In genomic region chr16:645852-646678, GRCh38 we compare ENCODE assay signal across 11 cellular contexts. TPM values are rescaled to one million over a fixed set of nuclear protein-coding genes. Genes with fewer than 3 reads are reported as not detected.
A peak's percentile ranks its signal among the peaks of the same experiment; 100 is the strongest.
DNase-seq lines count a peak whose midpoint lies in the region; ATAC-seq and TF ChIP-seq lines count a peak whose summit lies in the region.
"Had no signal": no experiment of that assay in that cellular context is flagged by ENCODE, and none has a peak within 500 bp of the region (broad histone marks: within the 10 kb centered on the region; RNA-seq: fewer than 3 reads in every experiment).

No MANE protein-coding gene starts in this region.

- H3K27me3 ChIP-seq in HCT116 (ENCODE audit: insufficient read depth, low read length): no peaks in the 10 kb centered on the region
- no peaks in the 10 kb centered on the region for H3K27me3 ChIP-seq in RWPE2 (ENCODE audit: insufficient read depth, poor library complexity, severe bottlenecking)
- no peaks in the 10 kb centered on the region for H3K27me3 ChIP-seq in hepatocyte
- no peaks in the 10 kb centered on the region for H3K27me3 ChIP-seq in gastrocnemius medialis
- H3K27me3 ChIP-seq in left lung: no peaks in the 10 kb centered on the region

- H3K4me3 ChIP-seq in HCT116 (replicated peaks in 1 of 2; ENCODE audit: low read depth in 1 of 2, low read length in 2 of 2) (no peak overlapping the region), RWPE2 (ENCODE audit: severe bottlenecking) (no peak overlapping the region), hepatocyte (no peak overlapping the region), gastrocnemius medialis (peak overlapping the region in 2 of 4 donors; percentile 10 to 21), left lung (no peak overlapping the region)

- DNase-seq in HCT116 (ENCODE audit: low read depth, low spot score) (no peak), RWPE2 (ENCODE audit: low spot score) (no peak), hepatocyte (ENCODE audit: low spot score) (peak; percentile 76), gastrocnemius medialis (peak in 1 of 2 donors; percentile 73), left lung (no peak), hippocampal formation (lab: John Stamatoyannopoulos, UW) (no peak)
- DNase-seq: activated CD4-positive, alpha-beta T cell treated with anti-CD3 and anti-CD28 coated beads for 1 hour; activated naive CD8-positive, alpha-beta T cell treated with anti-CD3 and anti-CD28 coated beads, Interleukin-2, amount 10 ng/mL, durations not matched to agents 7 days and 5 days; NCI-H1417 had no signal

- BruUV-seq in HCT116 (replicated peaks; lab: Mats Ljungman, UMichigan): no TSS peak

- no peak overlapping the region for H2AFZ ChIP-seq in HCT116 (ENCODE audit: low read depth, low read length, poor library complexity, severe bottlenecking)
- H2AFZ ChIP-seq in hepatocyte: no peak overlapping the region

- RAD21 ChIA-PET in HCT116 (lab: Charles Lee; ENCODE audit: low non-redundant PET in 1 of 2, low total read pairs in 2 of 2, uncharacterized antibody in 2 of 2, unreplicated experiment in 2 of 2): no interaction called here

- H3K4me1 ChIP-seq in HCT116 (ENCODE audit: control insufficient read depth in 1 of 2, insufficient read depth in 2 of 2, low read length in 2 of 2): peaks cover 19 to 60% of the 10 kb centered on the region in 2 experiments
- peaks cover 18% of the 10 kb centered on the region for H3K4me1 ChIP-seq in RWPE2 (ENCODE audit: insufficient read depth, poor library complexity, severe bottlenecking)
- H3K4me1 ChIP-seq in hepatocyte (ENCODE audit: insufficient read depth): peaks cover 58% of the 10 kb centered on the region
- peaks cover 46 to 69% of the 10 kb centered on the region in 2 donors for H3K4me1 ChIP-seq in gastrocnemius medialis
- H3K4me1 ChIP-seq in left lung: peaks cover 31 to 76% of the 10 kb centered on the region in 2 donors

- TF ChIP-seq CTCF in HCT116 (IDR thresholded peaks at IDR 0.05 in 2 of 3, conservative IDR thresholded peaks at IDR 0.05 in 1 of 3; ENCODE audit: borderline replicate concordance in 1 of 3, insufficient read depth in 1 of 3, low read depth in 2 of 3, low read length in 2 of 3) (no peak), RWPE2 (IDR thresholded peaks at IDR 0.05; ENCODE audit: poor library complexity, severe bottlenecking) (no peak), hepatocyte (IDR thresholded peaks at IDR 0.05; ENCODE audit: poor library complexity) (no peak), gastrocnemius medialis (IDR thresholded peaks at IDR 0.05 in 4 of 5, conservative IDR thresholded peaks at IDR 0.05 in 1 of 5) (no peak), left lung (IDR thresholded peaks at IDR 0.05) (no peak)

- CTCF ChIA-PET in HCT116 (lab: Charles Lee): no interaction called here

- H3K79me2 ChIP-seq in HCT116 (ENCODE audit: insufficient read depth, low read length) (peaks cover 38% of the 10 kb centered on the region), hepatocyte (peaks cover 59% of the 10 kb centered on the region)

- no peak for ATAC-seq in HCT116
- ATAC-seq in RWPE2 (ENCODE audit: low read depth): peak; percentile 2; the same call in 1 of the 3 replicates
- ATAC-seq in gastrocnemius medialis: peak in 1 of 2 donors; percentile 5
- no peak for ATAC-seq in left lung
- ATAC-seq in GM18502 (IDR thresholded peaks at IDR 0.05; ENCODE audit: poor library complexity, unreplicated experiment): no peak
- no peak for ATAC-seq in GM18867 (IDR thresholded peaks at IDR 0.05; ENCODE audit: unreplicated experiment)

- peak overlapping the region; percentile 43 for H3K9ac ChIP-seq in HCT116 (ENCODE audit: low read length)

- H3K4me2 ChIP-seq in HCT116 (ENCODE audit: low read length) (peak overlapping the region; percentile 54), hepatocyte (peak overlapping the region; percentile 97)

- TF ChIP-seq POLR2A in HCT116 (IDR thresholded peaks at IDR 0.05; ENCODE audit: borderline replicate concordance, extremely low read depth, insufficient read depth, insufficient read length) (no peak), gastrocnemius medialis (IDR thresholded peaks at IDR 0.05) (no peak)

- H3K27ac ChIP-seq in HCT116 (ENCODE audit: low read depth, low read length) (peak overlapping the region; percentile 96), RWPE2 (ENCODE audit: poor library complexity, severe bottlenecking) (peak overlapping the region; percentile 5), hepatocyte (peak overlapping the region; percentile 89), gastrocnemius medialis (peak overlapping the region; percentile 87 to 97 (median 96)), left lung (no peak overlapping the region)

- intact Hi-C loops in HCT116 (cut with micrococcal nuclease): no loop called here
- intact Hi-C loops in gastrocnemius medialis (cut with DNase I; ENCODE audit: low total_unique reads): loop anchor here (10.0 kb wide), 1 partner anchor 411 kb away; the partner anchor contains the start of gene FAM234A
- intact Hi-C loops in left lung (cut with DNase I): no loop called here

- in situ Hi-C loops in gastrocnemius medialis (cut with MboI; ENCODE audit: low sequenced_read_pairs in 4 of 4): no loop called here

- no peaks in the 10 kb centered on the region for H3K36me3 ChIP-seq in HCT116 (ENCODE audit: control insufficient read depth in 1 of 2, insufficient read depth in 2 of 2, low read length in 2 of 2)
- H3K36me3 ChIP-seq in RWPE2 (ENCODE audit: low read depth): 0 out of 2 replicates have a peak, but pooled peaks cover 3% of the 10 kb centered on the region
- H3K36me3 ChIP-seq in hepatocyte (replicated peaks; ENCODE audit: insufficient read depth, low read depth): no peaks in the 10 kb centered on the region
- H3K36me3 ChIP-seq in gastrocnemius medialis: no peaks in the 10 kb centered on the region
- peaks cover 0 to 13% of the 10 kb centered on the region in 2 donors for H3K36me3 ChIP-seq in left lung

- H4K20me1 ChIP-seq in HCT116 (ENCODE audit: insufficient read depth): no peaks in the 10 kb centered on the region
- no peaks in the 10 kb centered on the region for H4K20me1 ChIP-seq in hepatocyte (ENCODE audit: insufficient read depth, poor library complexity, severe bottlenecking)

- no peaks in the 10 kb centered on the region for H3K9me2 ChIP-seq in HCT116 (ENCODE audit: insufficient read depth)
- H3K9me2 ChIP-seq in hepatocyte (replicated peaks; ENCODE audit: insufficient read depth): no peaks in the 10 kb centered on the region

- WGBS in hepatocyte (ENCODE audit: low lambda C conversion rate, missing lambda C conversion rate): 77% methylated on average over 25 of the region's 32 CpGs

- H3K9me3 ChIP-seq in HCT116 (ENCODE audit: control insufficient read depth in 1 of 2, insufficient read depth in 1 of 2, low read depth in 1 of 2, low read length in 2 of 2) (no peaks in the 10 kb centered on the region), RWPE2 (ENCODE audit: severe bottlenecking) (no peaks in the 10 kb centered on the region), hepatocyte (ENCODE audit: low read depth) (no peaks in the 10 kb centered on the region), gastrocnemius medialis (no peaks in the 10 kb centered on the region), left lung (no peaks in the 10 kb centered on the region)

- POLR2A ChIA-PET in HCT116 (lab: Charles Lee): no interaction called here

- TF ChIP-seq RAD21 in HCT116 (IDR thresholded peaks at IDR 0.05; ENCODE audit: low read depth): no peak

TF ChIP-seq in HCT116, 20 proteins besides CTCF, POLR2A, EP300 and RAD21 (continues in another document):
- TF ChIP-seq CBX3 (IDR thresholded peaks at IDR 0.05; ENCODE audit: low read depth) (no peak), SP1 (IDR thresholded peaks at IDR 0.05; ENCODE audit: low read depth) (no peak), EGR1 (IDR thresholded peaks at IDR 0.05; ENCODE audit: low read depth) (no peak), EZH2 (IDR thresholded peaks at IDR 0.05) (no peak), ELF1 (IDR thresholded peaks at IDR 0.05; ENCODE audit: borderline replicate concordance, low read depth) (no peak), TCF7L2 (IDR thresholded peaks at IDR 0.05; ENCODE audit: borderline replicate concordance, extremely low read depth, insufficient read depth, insufficient read length) (no peak), POLR2AphosphoS5 (IDR thresholded peaks at IDR 0.05; ENCODE audit: low read depth, low read length) (no peak)
- TF ChIP-seq, protein P1, sequence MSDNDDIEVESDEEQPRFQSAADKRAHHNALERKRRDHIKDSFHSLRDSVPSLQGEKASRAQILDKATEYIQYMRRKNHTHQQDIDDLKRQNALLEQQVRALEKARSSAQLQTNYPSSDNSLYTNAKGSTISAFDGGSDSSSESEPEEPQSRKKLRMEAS (IDR thresholded peaks at IDR 0.05): no peak
- TF ChIP-seq, protein P2, sequence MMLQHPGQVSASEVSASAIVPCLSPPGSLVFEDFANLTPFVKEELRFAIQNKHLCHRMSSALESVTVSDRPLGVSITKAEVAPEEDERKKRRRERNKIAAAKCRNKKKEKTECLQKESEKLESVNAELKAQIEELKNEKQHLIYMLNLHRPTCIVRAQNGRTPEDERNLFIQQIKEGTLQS (IDR thresholded peaks at IDR 0.05): no peak

RNA-seq across cellular contexts. Expression of gene WDR90, which starts 3.1 kb away (rescaled TPM):
- total RNA-seq in HCT116 (2021; ENCODE audit: unreplicated experiment) (73.7 TPM), hepatocyte (6.4 and 14.4 TPM in 2 replicates), gastrocnemius medialis (1 to 10 TPM; 2.9 to 9.8 (median 6.5) TPM), left lung (10 to 100 TPM; 27.3 to 41.3 TPM)
- polyA plus RNA-seq in HCT116 (2012): 45.4 and 47.6 TPM in 2 replicates
- 25.1 and 30.3 TPM in 2 replicates for polyA plus RNA-seq in hepatocyte

RNA-seq across cellular contexts. Expression of gene MCRIP2, which starts 4.4 kb away (rescaled TPM):
- 34.9 TPM for total RNA-seq in HCT116 (2021; ENCODE audit: unreplicated experiment)
- polyA plus RNA-seq in HCT116 (2012): 36.7 and 37.1 TPM in 2 replicates
- 43.0 and 61.4 TPM in 2 replicates for total RNA-seq in hepatocyte
- 95.2 and 100 TPM in 2 replicates for polyA plus RNA-seq in hepatocyte
- total RNA-seq in gastrocnemius medialis: 100 to 1,000 TPM in 3 of 4 donors, 10 to 100 TPM in 1; 59.6 to 155 (median 114) TPM
- 10 to 100 TPM; 41.5 to 42.5 TPM for total RNA-seq in left lung

RNA-seq across cellular contexts. Expression of gene METTL26, which starts 10.0 kb away (rescaled TPM):
- total RNA-seq in HCT116 (2021; ENCODE audit: unreplicated experiment) (85.7 TPM), hepatocyte (75.4 and 77.9 TPM in 2 replicates), gastrocnemius medialis (100 to 1,000 TPM; 114 to 212 (median 141) TPM), left lung (10 to 100 TPM; 69.3 to 70.4 TPM)
- 120 and 130 TPM in 2 replicates for polyA plus RNA-seq in HCT116 (2012)
- polyA plus RNA-seq in hepatocyte: 151 and 155 TPM in 2 replicates

RNA-seq across cellular contexts. Expression of gene WFIKKN1, which starts 15.3 kb away (rescaled TPM):
- total RNA-seq in HCT116 (2021; ENCODE audit: unreplicated experiment) (0.47 TPM), hepatocyte (0.24 and 0.43 TPM in 2 replicates), gastrocnemius medialis (1 to 10 TPM in 3 of 4 donors, under 1 TPM in 1; 0.12 to 3.2 (median 1.3) TPM), left lung (1 to 10 TPM in 1 of 2 donors, under 1 TPM in 1; 0.58 to 1.4 TPM)
- 0.17 and 0.26 TPM in 2 replicates for polyA plus RNA-seq in HCT116 (2012)
- polyA plus RNA-seq in hepatocyte: 0.88 and 2.1 TPM in 2 replicates

RNA-seq across cellular contexts. Expression of gene RHOT2, which starts 21.9 kb away (rescaled TPM):
- total RNA-seq in HCT116 (2021; ENCODE audit: unreplicated experiment) (98.5 TPM), hepatocyte (41.8 and 63.2 TPM in 2 replicates), gastrocnemius medialis (10 to 100 TPM; 20.9 to 41.6 (median 27.3) TPM), left lung (10 to 100 TPM; 75.9 to 87.2 TPM)
- polyA plus RNA-seq in HCT116 (2012): 62.9 and 63.5 TPM in 2 replicates
- 158 and 201 TPM in 2 replicates for polyA plus RNA-seq in hepatocyte

Comparison
In these comparisons a context has a peak if more than half of its experiments do, and no peak if none do; other contexts are left out.
1. H3K27ac ChIP-seq: peak in HCT116 (single experiment), RWPE2 (single experiment), hepatocyte (single experiment) and gastrocnemius medialis (4 of 4); none in left lung (0 of 2).